27 cellular contexts compared by ENCODE assay signal in genomic region chr14:101405931-101406330, GRCh38.
"Had no signal": no experiment of that assay in that cellular context is flagged by ENCODE, and none has a peak within 500 bp of the region (broad histone marks: within the 10 kb centered on the region; RNA-seq: fewer than 3 reads in every experiment).

No MANE protein-coding gene starts in this region.

- ATAC-seq: activated CD4-positive, alpha-beta T cell treated with anti-CD3 and anti-CD28 coated beads for 36 hours; activated CD8-positive, alpha-beta memory T cell treated with anti-CD3 and anti-CD28 coated beads, Interleukin-2, amount 10 ng/mL, durations not matched to agents 7 days and 5 days; activated CD8-positive, alpha-beta T cell treated with anti-CD3 and anti-CD28 coated beads, Interleukin-2, amount 10 ng/mL, durations not matched to agents 7 days and 5 days; activated naive CD8-positive, alpha-beta T cell treated with anti-CD3 and anti-CD28 coated beads, Interleukin-2, amount 50 U/mL, for 24 hours; mucosa of descending colon; natural killer cell treated with Interleukin-12 subunit alpha and Interleukin-12 subunit beta and Interleukin-15 and Interleukin-18, amount 100 ng/mL, for 72 hours; stimulated activated effector memory CD8-positive, alpha-beta T cell treated with anti-CD3 and anti-CD28 coated beads, Interleukin-12 subunit alpha, Interleukin-12 subunit beta, amount 100 ng/mL, for 72 hours had no signal

- H3K36me3 Mint-ChIP-seq: activated CD8-positive, alpha-beta memory T cell treated with anti-CD3 and anti-CD28 coated beads, Interleukin-2, amount 10 ng/mL, durations not matched to agents 7 days and 5 days; activated naive CD4-positive, alpha-beta T cell treated with anti-CD3 and anti-CD28 coated beads, Interleukin-2, amount 50 U/mL, for 24 hours; natural killer cell treated with Interleukin-12 subunit alpha and Interleukin-12 subunit beta and Interleukin-15 and Interleukin-18, amount 100 ng/mL, for 72 hours; stimulated activated effector memory CD8-positive, alpha-beta T cell treated with anti-CD3 and anti-CD28 coated beads, Interleukin-12 subunit alpha, Interleukin-12 subunit beta, amount 100 ng/mL, for 72 hours had no signal

- H3K4me1 Mint-ChIP-seq: activated CD8-positive, alpha-beta memory T cell treated with anti-CD3 and anti-CD28 coated beads, Interleukin-2, amount 10 ng/mL, durations not matched to agents 7 days and 5 days had no signal

- H3K9me3 ChIP-seq: breast epithelium, esophagus squamous epithelium, mucosa of descending colon, spleen, thyroid gland had no signal

- H3K4me3 ChIP-seq: breast epithelium, esophagus squamous epithelium, lung, mucosa of descending colon, spleen, thyroid gland had no signal

- H3K9me3 Mint-ChIP-seq: activated naive CD4-positive, alpha-beta T cell treated with anti-CD3 and anti-CD28 coated beads, Interleukin-2, amount 50 U/mL, for 24 hours; activated naive CD8-positive, alpha-beta T cell treated with anti-CD3 and anti-CD28 coated beads, Interleukin-2, amount 50 U/mL, for 24 hours; activated T-helper 2 cell treated with anti-CD3 and anti-CD28 coated beads, Interferon-gamma antibody, Interleukin-2, Interleukin-4, amounts not matched to agents 10 μg/mL and 5 μg/mL and 100 μg/mL, durations not matched to agents 14 hours and 24 hours and 36 hours; dendritic cell treated with granulocyte-macrophage colony-stimulating factor and Interleukin-4, amounts not matched to agents 40 ng/mL and 50 ng/mL, for 4 days; natural killer cell treated with Interleukin-12 subunit alpha and Interleukin-12 subunit beta and Interleukin-15 and Interleukin-18, amount 100 ng/mL, for 72 hours; stimulated activated effector memory CD8-positive, alpha-beta T cell treated with anti-CD3 and anti-CD28 coated beads, Interleukin-12 subunit alpha, Interleukin-12 subunit beta, amount 100 ng/mL, for 72 hours; stimulated activated naive CD8-positive, alpha-beta T cell treated with anti-CD3 and anti-CD28 coated beads, Interleukin-15, Interleukin-2, amounts not matched to agents 100 ng/mL and 50 ng/mL, for 24 hours; T-helper 2 cell treated with Interferon-gamma antibody and Interleukin-4, amounts not matched to agents 5 μg/mL and 100 μg/mL, for 36 hours had no signal

- H3K36me3 ChIP-seq: breast epithelium, esophagus squamous epithelium, spleen, thyroid gland had no signal

- H3K4me3 Mint-ChIP-seq: activated CD4-positive, alpha-beta T cell treated with anti-CD3 and anti-CD28 coated beads for 36 hours; activated CD8-positive, alpha-beta memory T cell treated with anti-CD3 and anti-CD28 coated beads, Interleukin-2, amount 10 ng/mL, durations not matched to agents 7 days and 5 days; activated CD8-positive, alpha-beta T cell treated with anti-CD3 and anti-CD28 coated beads, Interleukin-2, amount 10 ng/mL, durations not matched to agents 7 days and 5 days; activated naive CD4-positive, alpha-beta T cell treated with anti-CD3 and anti-CD28 coated beads, Interleukin-2, amount 50 U/mL, for 24 hours; activated naive CD8-positive, alpha-beta T cell treated with anti-CD3 and anti-CD28 coated beads, Interleukin-2, amount 50 U/mL, for 24 hours; dendritic cell treated with granulocyte-macrophage colony-stimulating factor and Interleukin-4, amounts not matched to agents 40 ng/mL and 50 ng/mL, for 4 days; natural killer cell treated with Interleukin-12 subunit alpha and Interleukin-12 subunit beta and Interleukin-15 and Interleukin-18, amount 100 ng/mL, for 72 hours; stimulated activated effector memory CD8-positive, alpha-beta T cell treated with anti-CD3 and anti-CD28 coated beads, Interleukin-12 subunit alpha, Interleukin-12 subunit beta, amount 100 ng/mL, for 72 hours; stimulated activated naive CD8-positive, alpha-beta T cell treated with anti-CD3 and anti-CD28 coated beads, Interleukin-15, Interleukin-2, amounts not matched to agents 100 ng/mL and 50 ng/mL, for 24 hours; T-helper 2 cell treated with Interferon-gamma antibody and Interleukin-4, amounts not matched to agents 5 μg/mL and 100 μg/mL, for 36 hours had no signal

- H3K27ac ChIP-seq: epithelial cell of prostate, spleen, thyroid gland had no signal

- DNase-seq: activated CD4-positive, alpha-beta T cell treated with anti-CD3 and anti-CD28 coated beads for 36 hours; activated CD4-positive, CD25-positive, alpha-beta regulatory T cell; activated CD8-positive, alpha-beta memory T cell treated with anti-CD3 and anti-CD28 coated beads, Interleukin-2, amount 10 ng/mL, durations not matched to agents 7 days and 5 days; activated CD8-positive, alpha-beta T cell treated with anti-CD3 and anti-CD28 coated beads, Interleukin-2, amount 10 ng/mL, durations not matched to agents 7 days and 5 days; activated naive CD8-positive, alpha-beta T cell treated with anti-CD3 and anti-CD28 coated beads, Interleukin-2, amount 50 U/mL, for 24 hours; activated T-cell treated with anti-CD3 and anti-CD28 coated beads, Interleukin-2, amount 50 U/mL, for 48 hours; central memory CD4-positive, alpha-beta T cell; effector CD4-positive, alpha-beta T cell; esophagus squamous epithelium; islet precursor cell; left cardiac atrium; posterior cingulate gyrus; spleen; stimulated activated CD4-positive, alpha-beta T cell treated with anti-CD3 and anti-CD28 coated beads, Interleukin-4, amount 100 ng/mL, for 24 hours; T-helper 1 cell; thyroid gland had no signal

- H3K27ac Mint-ChIP-seq: activated CD4-positive, alpha-beta T cell treated with anti-CD3 and anti-CD28 coated beads for 36 hours; activated CD8-positive, alpha-beta memory T cell treated with anti-CD3 and anti-CD28 coated beads, Interleukin-2, amount 10 ng/mL, durations not matched to agents 7 days and 5 days; activated CD8-positive, alpha-beta T cell treated with anti-CD3 and anti-CD28 coated beads, Interleukin-2, amount 10 ng/mL, durations not matched to agents 7 days and 5 days; activated naive CD4-positive, alpha-beta T cell treated with anti-CD3 and anti-CD28 coated beads, Interleukin-2, amount 50 U/mL, for 24 hours; activated naive CD8-positive, alpha-beta T cell treated with anti-CD3 and anti-CD28 coated beads, Interleukin-2, amount 50 U/mL, for 24 hours; activated T-helper 2 cell treated with anti-CD3 and anti-CD28 coated beads, Interferon-gamma antibody, Interleukin-2, Interleukin-4, amounts not matched to agents 10 μg/mL and 5 μg/mL and 100 μg/mL, durations not matched to agents 14 hours and 24 hours and 36 hours; dendritic cell treated with granulocyte-macrophage colony-stimulating factor and Interleukin-4, amounts not matched to agents 40 ng/mL and 50 ng/mL, for 4 days; natural killer cell treated with Interleukin-12 subunit alpha and Interleukin-12 subunit beta and Interleukin-15 and Interleukin-18, amount 100 ng/mL, for 72 hours; stimulated activated effector memory CD8-positive, alpha-beta T cell treated with anti-CD3 and anti-CD28 coated beads, Interleukin-12 subunit alpha, Interleukin-12 subunit beta, amount 100 ng/mL, for 72 hours; stimulated activated naive CD8-positive, alpha-beta T cell treated with anti-CD3 and anti-CD28 coated beads, Interleukin-15, Interleukin-2, amounts not matched to agents 100 ng/mL and 50 ng/mL, for 24 hours; T-helper 2 cell treated with Interferon-gamma antibody and Interleukin-4, amounts not matched to agents 5 μg/mL and 100 μg/mL, for 36 hours had no signal

- H3K4me1 ChIP-seq: breast epithelium, thyroid gland had no signal

- H3K27me3 ChIP-seq: breast epithelium had no signal
